ENCODE assay signal across 15 cellular contexts in the genomic region with DNA sequence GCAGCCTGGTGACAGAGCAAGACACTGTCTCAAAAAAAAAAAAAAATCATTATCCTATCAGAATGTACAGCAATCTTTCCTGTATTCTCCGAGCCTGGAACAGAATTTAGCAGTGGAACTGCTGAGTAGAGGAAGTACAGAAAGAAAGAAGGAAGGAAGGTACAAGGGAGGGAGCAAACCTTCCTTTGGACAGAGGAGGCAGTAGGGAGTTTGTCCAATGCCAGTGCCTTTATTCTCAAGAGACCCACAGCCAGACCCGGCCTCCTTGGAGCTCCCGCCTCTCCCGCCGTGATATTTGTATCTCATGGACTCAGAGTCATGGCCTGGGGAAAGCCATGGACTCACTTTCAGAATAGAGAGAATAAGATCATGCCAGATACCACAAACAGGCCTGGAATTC.
"Had no signal": no experiment of that assay in that cellular context is flagged by ENCODE, and none has a peak within 500 bp of the region (broad histone marks: within the 10 kb centered on the region; RNA-seq: fewer than 3 reads in every experiment).

No MANE protein-coding gene starts in this region.

- H3K27ac ChIP-seq: dorsolateral prefrontal cortex, gastroesophageal sphincter, heart right ventricle, neutrophil, VCaP had no signal

- DNase-seq: activated CD4-positive, alpha-beta memory T cell treated with anti-CD3 and anti-CD28 coated beads, Interleukin-2, amount 10 ng/mL, durations not matched to agents 7 days and 5 days; activated CD4-positive, alpha-beta T cell treated with anti-CD3 and anti-CD28 coated beads for 36 hours; activated gamma-delta T cell; activated T-cell treated with anti-CD3 and anti-CD28 coated beads, Interleukin-2, amount 50 U/mL, for 48 hours; dorsolateral prefrontal cortex; heart right ventricle; left colon; stimulated activated CD4-positive, alpha-beta T cell treated with anti-CD3 and anti-CD28 coated beads, Interleukin-12 subunit alpha, Interleukin-12 subunit beta, amount 100 ng/mL, for 4 hours; stimulated activated CD4-positive, alpha-beta T cell treated with anti-CD3 and anti-CD28 coated beads, Interleukin-2, amount 100 ng/mL, for 24 hours had no signal

- H3K4me1 ChIP-seq: gastroesophageal sphincter had no signal

- H3K4me1 Mint-ChIP-seq: activated CD4-positive, alpha-beta memory T cell treated with anti-CD3 and anti-CD28 coated beads, Interleukin-2, amount 10 ng/mL, durations not matched to agents 7 days and 5 days; activated CD4-positive, alpha-beta T cell treated with anti-CD3 and anti-CD28 coated beads for 36 hours had no signal

- ATAC-seq: activated CD4-positive, alpha-beta T cell treated with anti-CD3 and anti-CD28 coated beads for 36 hours; activated naive CD4-positive, alpha-beta T cell treated with anti-CD3 and anti-CD28 coated beads, Interleukin-2, amount 50 U/mL, for 72 hours; gastroesophageal sphincter; heart right ventricle; left colon had no signal

- H3K36me3 Mint-ChIP-seq: activated naive CD4-positive, alpha-beta T cell treated with anti-CD3 and anti-CD28 coated beads, Interleukin-2, amount 50 U/mL, for 72 hours had no signal

- H3K9me3 ChIP-seq: gastroesophageal sphincter, heart right ventricle, neutrophil had no signal

- H3K27me3 ChIP-seq: dorsolateral prefrontal cortex had no signal

- H3K27ac Mint-ChIP-seq: activated CD4-positive, alpha-beta memory T cell treated with anti-CD3 and anti-CD28 coated beads, Interleukin-2, amount 10 ng/mL, durations not matched to agents 7 days and 5 days; activated CD4-positive, alpha-beta T cell treated with anti-CD3 and anti-CD28 coated beads for 36 hours; activated naive CD4-positive, alpha-beta T cell treated with anti-CD3 and anti-CD28 coated beads, Interleukin-2, amount 50 U/mL, for 72 hours; T-helper 2 cell treated with Interferon-gamma antibody and Interleukin-4, amounts not matched to agents 5 μg/mL and 100 μg/mL, for 36 hours had no signal

- H3K4me3 Mint-ChIP-seq: activated CD4-positive, alpha-beta memory T cell treated with anti-CD3 and anti-CD28 coated beads, Interleukin-2, amount 10 ng/mL, durations not matched to agents 7 days and 5 days; activated CD4-positive, alpha-beta T cell treated with anti-CD3 and anti-CD28 coated beads for 36 hours; T-helper 2 cell treated with Interferon-gamma antibody and Interleukin-4, amounts not matched to agents 5 μg/mL and 100 μg/mL, for 36 hours had no signal

- H3K36me3 ChIP-seq: gastroesophageal sphincter, heart right ventricle, neutrophil had no signal

- H3K9me3 Mint-ChIP-seq: activated CD4-positive, alpha-beta memory T cell treated with anti-CD3 and anti-CD28 coated beads, Interleukin-2, amount 10 ng/mL, durations not matched to agents 7 days and 5 days; activated naive CD4-positive, alpha-beta T cell treated with anti-CD3 and anti-CD28 coated beads, Interleukin-2, amount 50 U/mL, for 72 hours; T-helper 2 cell treated with Interferon-gamma antibody and Interleukin-4, amounts not matched to agents 5 μg/mL and 100 μg/mL, for 36 hours had no signal

- H3K4me3 ChIP-seq: dorsolateral prefrontal cortex, gastroesophageal sphincter, heart right ventricle, lung had no signal
